Comparison of ENCODE assay signal across 8 cellular contexts in genomic region chr15:78944202-78944625, GRCh38. TPM values are rescaled to one million over a fixed set of nuclear protein-coding genes. Genes with fewer than 3 reads are reported as not detected.
DNase-seq lines count a peak whose midpoint lies in the region; ATAC-seq and TF ChIP-seq lines count a peak whose summit lies in the region.

No MANE protein-coding gene starts in this region.

- no peak for DNase-seq in HCT116 (ENCODE audit: low read depth, low spot score)
- no peak for DNase-seq in PC-9
- no peak for DNase-seq in NAMALWA (ENCODE audit: low spot score)
- no peak for DNase-seq in NCI-H1436 (lab: John Stamatoyannopoulos, UW)
- no peak for DNase-seq in hepatic stellate cell (ENCODE audit: low spot score)

- H2AFZ ChIP-seq in HCT116 (ENCODE audit: low read depth, low read length, poor library complexity, severe bottlenecking) (no peak overlapping the region), PC-9 (peak overlapping the region; percentile 83)

- H3K9ac ChIP-seq in HCT116 (ENCODE audit: low read length) (peak overlapping the region; percentile 61), rectal smooth muscle tissue (ENCODE audit: low read length) (peak overlapping the region; percentile 50)

- H3K4me2 ChIP-seq in HCT116 (ENCODE audit: low read length) (peak overlapping the region; percentile 91), PC-9 (peak overlapping the region; percentile 72)

- CTCF ChIA-PET in HCT116 (lab: Charles Lee) (no interaction called here), PC-9 (lab: Charles Lee) (interaction anchor here (0.6 to 2.0 kb wide), 3 partner anchors 35 to 214 kb away, joined by 3 to 6 read pairs (median 3); no protein-coding TSS in a partner anchor)

- ATAC-seq in HCT116 (peak; percentile 18), gastroesophageal sphincter (peak; percentile 4)

- RAD21 ChIA-PET in HCT116 (lab: Charles Lee; ENCODE audit: low non-redundant PET in 1 of 2, low total read pairs in 2 of 2, uncharacterized antibody in 2 of 2, unreplicated experiment in 2 of 2) = no interaction called here

- H3K79me2 ChIP-seq in HCT116 (ENCODE audit: insufficient read depth, low read length) (no peaks in the 10 kb centered on the region), PC-9 (ENCODE audit: low read depth) (peaks cover 22% of the 10 kb centered on the region)

- H3K9me3 ChIP-seq in HCT116 (ENCODE audit: control insufficient read depth in 1 of 2, insufficient read depth in 1 of 2, low read depth in 1 of 2, low read length in 2 of 2) (no peaks in the 10 kb centered on the region), PC-9 (ENCODE audit: insufficient read depth, low read depth) (no peaks in the 10 kb centered on the region), gastroesophageal sphincter (no peaks in the 10 kb centered on the region)

- no peak for TF ChIP-seq EP300 in gastroesophageal sphincter (IDR thresholded peaks at IDR 0.05)

- H3K27me3 ChIP-seq in HCT116 (ENCODE audit: insufficient read depth, low read length) (no peaks in the 10 kb centered on the region), PC-9 (ENCODE audit: insufficient read depth, low read depth) (no peaks in the 10 kb centered on the region), gastroesophageal sphincter (no peaks in the 10 kb centered on the region), rectal smooth muscle tissue (ENCODE audit: control insufficient read depth, insufficient read depth, low read length) (no peaks in the 10 kb centered on the region)

- H3K27ac ChIP-seq in HCT116 (ENCODE audit: low read depth, low read length) (peak overlapping the region; percentile 29; the same call in 1 of the 2 replicates), PC-9 (no peak overlapping the region), gastroesophageal sphincter (peak overlapping the region in 3 of 4 donors; percentile 49 to 77 (median 67)), rectal smooth muscle tissue (ENCODE audit: low read depth, low read length) (no peak overlapping the region)

- H3F3A ChIP-seq in PC-9 (ENCODE audit: insufficient read depth, low read depth) = peaks cover 16% of the 10 kb centered on the region; the same call in 1 of the 2 replicates

- TF ChIP-seq POLR2A in HCT116 (IDR thresholded peaks at IDR 0.05; ENCODE audit: borderline replicate concordance, extremely low read depth, insufficient read depth, insufficient read length) (no peak), gastroesophageal sphincter (IDR thresholded peaks at IDR 0.05) (no peak)

- peak overlapping the region; percentile 99 for H3K4me3 ChIP-seq in GM12875 (ENCODE audit: low read depth, low read length)
- peak overlapping the region; percentile 37 to 62 for H3K4me3 ChIP-seq in HCT116 (replicated peaks in 1 of 2; ENCODE audit: low read depth in 1 of 2, low read length in 2 of 2)
- peak overlapping the region; percentile 58 for H3K4me3 ChIP-seq in PC-9
- H3K4me3 ChIP-seq in gastroesophageal sphincter = peak overlapping the region; percentile 53 to 68
- peak overlapping the region; percentile 75 for H3K4me3 ChIP-seq in rectal smooth muscle tissue (ENCODE audit: low read length)

- POLR2A ChIA-PET in HCT116 (lab: Charles Lee) (no interaction called here), PC-9 (lab: Charles Lee; ENCODE audit: unreplicated experiment) (interaction anchor here (1.1 kb wide), 1 partner anchor 24 kb away, joined by 6 read pairs; no protein-coding TSS in a partner anchor)

- H3K9me2 ChIP-seq in HCT116 (ENCODE audit: insufficient read depth) (no peaks in the 10 kb centered on the region), PC-9 (ENCODE audit: insufficient read depth) (no peaks in the 10 kb centered on the region)

- no CpG with 5 or more reads among the region's 12 CpGs for WGBS in gastroesophageal sphincter (ENCODE audit: low coverage in 1 of 2), 2 donors

- no TSS peak for BruUV-seq in HCT116 (replicated peaks; lab: Mats Ljungman, UMichigan)
- BruUV-seq in PC-9 (replicated peaks; lab: Mats Ljungman, UMichigan) = no TSS peak

- H4K20me1 ChIP-seq in HCT116 (ENCODE audit: insufficient read depth) (no peaks in the 10 kb centered on the region), PC-9 (ENCODE audit: insufficient read depth) (no peaks in the 10 kb centered on the region)

- TF ChIP-seq RAD21 in HCT116 (IDR thresholded peaks at IDR 0.05; ENCODE audit: low read depth) = no peak

- H3K4me1 ChIP-seq in HCT116 (ENCODE audit: control insufficient read depth in 1 of 2, insufficient read depth in 2 of 2, low read length in 2 of 2) (peaks cover 7 to 22% of the 10 kb centered on the region in 2 experiments), PC-9 (replicated peaks; ENCODE audit: insufficient read depth) (peaks cover 23% of the 10 kb centered on the region), gastroesophageal sphincter (peaks cover 0 to 31% (median 0%) of the 10 kb centered on the region in 3 donors), rectal smooth muscle tissue (ENCODE audit: control insufficient read depth, insufficient read depth, low read length) (peaks cover 3% of the 10 kb centered on the region)

- TF ChIP-seq CTCF in GM12875 (IDR thresholded peaks at IDR 0.05; ENCODE audit: borderline replicate concordance, insufficient read depth, low read depth, low read length) (no peak), HCT116 (IDR thresholded peaks at IDR 0.05 in 2 of 3, conservative IDR thresholded peaks at IDR 0.05 in 1 of 3; ENCODE audit: borderline replicate concordance in 1 of 3, insufficient read depth in 1 of 3, low read depth in 2 of 3, low read length in 2 of 3) (no peak), PC-9 (conservative IDR thresholded peaks at IDR 0.05) (no peak), gastroesophageal sphincter (IDR thresholded peaks at IDR 0.05) (no peak)

- intact Hi-C loops in HCT116 (cut with micrococcal nuclease) (no loop called here), PC-9 (cut with micrococcal nuclease; ENCODE audit: unreplicated experiment) (loop anchor here (2.0 kb wide), 1 partner anchor 13 kb away; no protein-coding TSS in a partner anchor)

- H3K36me3 ChIP-seq in HCT116 (ENCODE audit: control insufficient read depth in 1 of 2, insufficient read depth in 2 of 2, low read length in 2 of 2) (no peaks in the 10 kb centered on the region), PC-9 (ENCODE audit: low read depth) (no peaks in the 10 kb centered on the region), gastroesophageal sphincter (no peaks in the 10 kb centered on the region), rectal smooth muscle tissue (ENCODE audit: control insufficient read depth, insufficient read depth, low read length) (no peaks in the 10 kb centered on the region)

TF ChIP-seq in HCT116, 20 proteins besides CTCF, POLR2A, EP300 and RAD21:
- TF ChIP-seq EZH2phosphoT487 (IDR thresholded peaks at IDR 0.05; ENCODE audit: borderline replicate concordance) = no peak
- TF ChIP-seq, protein P1, sequence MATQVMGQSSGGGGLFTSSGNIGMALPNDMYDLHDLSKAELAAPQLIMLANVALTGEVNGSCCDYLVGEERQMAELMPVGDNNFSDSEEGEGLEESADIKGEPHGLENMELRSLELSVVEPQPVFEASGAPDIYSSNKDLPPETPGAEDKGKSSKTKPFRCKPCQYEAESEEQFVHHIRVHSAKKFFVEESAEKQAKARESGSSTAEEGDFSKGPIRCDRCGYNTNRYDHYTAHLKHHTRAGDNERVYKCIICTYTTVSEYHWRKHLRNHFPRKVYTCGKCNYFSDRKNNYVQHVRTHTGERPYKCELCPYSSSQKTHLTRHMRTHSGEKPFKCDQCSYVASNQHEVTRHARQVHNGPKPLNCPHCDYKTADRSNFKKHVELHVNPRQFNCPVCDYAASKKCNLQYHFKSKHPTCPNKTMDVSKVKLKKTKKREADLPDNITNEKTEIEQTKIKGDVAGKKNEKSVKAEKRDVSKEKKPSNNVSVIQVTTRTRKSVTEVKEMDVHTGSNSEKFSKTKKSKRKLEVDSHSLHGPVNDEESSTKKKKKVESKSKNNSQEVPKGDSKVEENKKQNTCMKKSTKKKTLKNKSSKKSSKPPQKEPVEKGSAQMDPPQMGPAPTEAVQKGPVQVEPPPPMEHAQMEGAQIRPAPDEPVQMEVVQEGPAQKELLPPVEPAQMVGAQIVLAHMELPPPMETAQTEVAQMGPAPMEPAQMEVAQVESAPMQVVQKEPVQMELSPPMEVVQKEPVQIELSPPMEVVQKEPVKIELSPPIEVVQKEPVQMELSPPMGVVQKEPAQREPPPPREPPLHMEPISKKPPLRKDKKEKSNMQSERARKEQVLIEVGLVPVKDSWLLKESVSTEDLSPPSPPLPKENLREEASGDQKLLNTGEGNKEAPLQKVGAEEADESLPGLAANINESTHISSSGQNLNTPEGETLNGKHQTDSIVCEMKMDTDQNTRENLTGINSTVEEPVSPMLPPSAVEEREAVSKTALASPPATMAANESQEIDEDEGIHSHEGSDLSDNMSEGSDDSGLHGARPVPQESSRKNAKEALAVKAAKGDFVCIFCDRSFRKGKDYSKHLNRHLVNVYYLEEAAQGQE (IDR thresholded peaks at IDR 0.05; ENCODE audit: low read depth) = no peak
- no peak for TF ChIP-seq ZFX (IDR thresholded peaks at IDR 0.05)
- no peak for TF ChIP-seq SP1 (IDR thresholded peaks at IDR 0.05; ENCODE audit: low read depth)
- no peak for TF ChIP-seq POLR2AphosphoS5 (IDR thresholded peaks at IDR 0.05; ENCODE audit: low read depth, low read length)
- no peak for TF ChIP-seq SIN3A (IDR thresholded peaks at IDR 0.05; ENCODE audit: low read depth)
- TF ChIP-seq FOSL1 (IDR thresholded peaks at IDR 0.05; ENCODE audit: low read depth) = no peak
- TF ChIP-seq SRF (IDR thresholded peaks at IDR 0.05; ENCODE audit: low read depth) = no peak
- no peak for TF ChIP-seq EZH2 (IDR thresholded peaks at IDR 0.05)
- TF ChIP-seq, protein P2, sequence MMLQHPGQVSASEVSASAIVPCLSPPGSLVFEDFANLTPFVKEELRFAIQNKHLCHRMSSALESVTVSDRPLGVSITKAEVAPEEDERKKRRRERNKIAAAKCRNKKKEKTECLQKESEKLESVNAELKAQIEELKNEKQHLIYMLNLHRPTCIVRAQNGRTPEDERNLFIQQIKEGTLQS (IDR thresholded peaks at IDR 0.05) = no peak
- TF ChIP-seq TCF7L2 (IDR thresholded peaks at IDR 0.05; ENCODE audit: borderline replicate concordance, extremely low read depth, insufficient read depth, insufficient read length) = no peak
- no peak for TF ChIP-seq CEBPB (IDR thresholded peaks at IDR 0.05; ENCODE audit: low read depth)
- no peak for TF ChIP-seq ELF1 (IDR thresholded peaks at IDR 0.05; ENCODE audit: borderline replicate concordance, low read depth)
- no peak for TF ChIP-seq ZNF274 (IDR thresholded peaks at IDR 0.05; ENCODE audit: low read depth, low read length)
- no peak for TF ChIP-seq JUND (IDR thresholded peaks at IDR 0.05)
- TF ChIP-seq CBX3 (IDR thresholded peaks at IDR 0.05; ENCODE audit: low read depth) = no peak
- TF ChIP-seq EGR1 (IDR thresholded peaks at IDR 0.05; ENCODE audit: low read depth) = no peak
TF ChIP-seq in HCT116: peak in this region for 0.

RNA-seq across cellular contexts. Expression of gene CTSH, which starts 0.6 kb away (rescaled TPM):
- total RNA-seq in HCT116 (2021; ENCODE audit: unreplicated experiment) (37.5 TPM), PC-9 (2021) (101 and 128 TPM in 2 replicates), gastroesophageal sphincter (100 to 1,000 TPM in 1 of 4 donors, 10 to 100 TPM in 3; 65.5 to 101 (median 76.6) TPM)
- 31.2 and 50.0 TPM in 2 replicates for polyA plus RNA-seq in HCT116 (2012)

Comparison
In these comparisons a context has a peak if more than half of its experiments do, and no peak if none do; other contexts are left out.
1. H3K27ac ChIP-seq: peak in HCT116 (single experiment) and gastroesophageal sphincter (3 of 4); none in PC-9 (single experiment) and rectal smooth muscle tissue (single experiment).
2. Peak in every context shown above with its lines, with median percentiles within 50 percentile points of each other: H3K4me3 ChIP-seq.